ENCODE assay signal across 18 cellular contexts in the genomic region with DNA sequence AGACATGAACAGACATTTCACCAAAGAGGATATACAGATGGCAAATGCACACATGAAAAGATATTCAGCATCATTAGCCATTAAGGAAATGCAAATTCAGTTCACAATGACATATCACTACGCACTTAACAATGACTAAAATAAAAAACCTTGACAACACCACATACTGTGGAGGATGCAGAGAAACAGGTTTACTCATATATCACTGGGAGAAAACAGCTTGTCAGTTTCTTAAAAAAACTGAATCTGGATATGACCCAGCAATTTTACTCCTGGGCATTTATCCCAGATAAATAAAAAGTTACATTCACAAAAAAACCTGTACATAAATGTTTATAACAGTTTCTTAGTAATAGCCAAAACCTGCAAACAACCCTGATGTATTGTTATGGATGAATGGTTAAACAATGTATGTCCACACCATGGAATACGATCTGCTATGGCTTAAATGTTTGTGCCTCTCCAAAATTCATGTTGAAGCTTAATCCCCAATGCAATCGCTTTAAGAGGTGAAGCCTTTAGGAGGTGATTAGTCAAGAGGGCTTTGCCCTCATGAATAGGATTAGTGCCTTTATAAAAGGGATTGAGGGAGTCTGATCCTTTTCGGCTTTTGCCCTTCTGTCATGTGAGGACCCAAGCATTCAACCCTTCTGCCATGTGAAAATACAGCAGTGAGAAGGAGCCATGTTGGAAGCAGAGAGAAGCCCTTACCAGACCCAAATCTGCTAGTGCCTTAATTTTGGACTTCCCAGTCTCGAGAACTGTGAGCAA. TPM values are rescaled to one million over a fixed set of nuclear protein-coding genes. Genes with fewer than 3 reads are reported as not detected.
DNase-seq lines count a peak whose midpoint lies in the region; ATAC-seq and TF ChIP-seq lines count a peak whose summit lies in the region.
"Had no signal": no experiment of that assay in that cellular context is flagged by ENCODE, and none has a peak within 500 bp of the region (broad histone marks: within the 10 kb centered on the region; RNA-seq: fewer than 3 reads in every experiment).

No MANE protein-coding gene starts in this region.

- no peak overlapping the region for H2AFZ ChIP-seq in GM23338

- H3F3A ChIP-seq in GM23338 (replicated peaks; ENCODE audit: low read depth), result no peaks in the 10 kb centered on the region

- H4K20me1 ChIP-seq in GM23338 (replicated peaks; ENCODE audit: insufficient read depth), result no peaks in the 10 kb centered on the region

- H3K36me3 Mint-ChIP-seq in GM23338 (ENCODE audit: low read depth) (no peaks in the 10 kb centered on the region), immature natural killer cell (peaks cover 8 to 10% (median 8%) of the 10 kb centered on the region in 3 donors)
- H3K36me3 Mint-ChIP-seq: type B pancreatic cell had no signal

- H3K4me3 ChIP-seq in GM23338 (no peak overlapping the region), RWPE2 (ENCODE audit: severe bottlenecking) (no peak overlapping the region)
- H3K4me3 ChIP-seq: heart left ventricle, left ventricle myocardium inferior had no signal

- no peaks in the 10 kb centered on the region for H3K27me3 ChIP-seq in GM23338 (ENCODE audit: insufficient read depth)
- no peaks in the 10 kb centered on the region for H3K27me3 ChIP-seq in RWPE2 (ENCODE audit: insufficient read depth, poor library complexity, severe bottlenecking)
- H3K27me3 ChIP-seq: neutrophil had no signal

- H3K4me1 ChIP-seq in GM23338 (ENCODE audit: insufficient read depth) (no peaks in the 10 kb centered on the region), RWPE2 (ENCODE audit: insufficient read depth, poor library complexity, severe bottlenecking) (no peaks in the 10 kb centered on the region)
- H3K4me1 ChIP-seq: heart left ventricle, left ventricle myocardium inferior had no signal

- H3K4me3 Mint-ChIP-seq in GM23338, result no peak overlapping the region
- H3K4me3 Mint-ChIP-seq in immature natural killer cell, result no peak overlapping the region
- H3K4me3 Mint-ChIP-seq: type B pancreatic cell had no signal

- no peaks in the 10 kb centered on the region for H3K79me2 ChIP-seq in GM23338 (replicated peaks; ENCODE audit: insufficient read depth)

- DNase-seq in GM23338 (ENCODE audit: low spot score), result peak; percentile 5
- peak; percentile 95 for DNase-seq in NCI-H1694 (lab: John Stamatoyannopoulos, UW)
- no peak for DNase-seq in RWPE2 (ENCODE audit: low spot score)
- peak; percentile 7 for DNase-seq in iris pigment epithelial cell (ENCODE audit: low read depth)
- no peak for DNase-seq in KG1 (lab: John Stamatoyannopoulos, UW)
- no peak for DNase-seq in immature natural killer cell
- DNase-seq: activated CD4-positive, alpha-beta T cell treated with anti-CD3 and anti-CD28 coated beads for 4 hours; effector memory CD4-positive, alpha-beta T cell; heart left ventricle; left ventricle myocardium inferior; NCI-H146; NCI-H510A treated with DMSO at 0.1 percent for 48 hours; SIG-M5; stimulated activated CD4-positive, alpha-beta T cell treated with anti-CD3 and anti-CD28 coated beads, Interleukin-4, amount 100 ng/mL, for 4 hours had no signal

- H3K9me3 Mint-ChIP-seq in GM23338, result peaks cover 8% of the 10 kb centered on the region; the same call in 2 of the 3 replicates
- peaks cover 11 to 16% (median 15%) of the 10 kb centered on the region in 6 donors for H3K9me3 Mint-ChIP-seq in immature natural killer cell

- no peak overlapping the region for H3K27ac ChIP-seq in GM23338 (ENCODE audit: low read depth)
- no peak overlapping the region for H3K27ac ChIP-seq in RWPE2 (ENCODE audit: poor library complexity, severe bottlenecking)
- H3K27ac ChIP-seq: heart left ventricle, left ventricle myocardium inferior, neutrophil had no signal

- no peaks in the 10 kb centered on the region for H3K4me1 Mint-ChIP-seq in GM23338
- no peaks in the 10 kb centered on the region for H3K4me1 Mint-ChIP-seq in immature natural killer cell

- H3K4me2 ChIP-seq in GM23338, result no peak overlapping the region

- peaks cover 3% of the 10 kb centered on the region for H3K27me3 Mint-ChIP-seq in GM23338 (ENCODE audit: insufficient read depth, low read depth, poor library complexity)
- H3K27me3 Mint-ChIP-seq in immature natural killer cell (ENCODE audit: low read depth in 3 of 3), result peaks cover 0 to 12% (median 8%) of the 10 kb centered on the region in 3 donors
- H3K27me3 Mint-ChIP-seq: type B pancreatic cell had no signal

- TF ChIP-seq CTCF in GM23338 (conservative IDR thresholded peaks at IDR 0.05; ENCODE audit: low read depth in 2 of 2) (no peak), RWPE2 (IDR thresholded peaks at IDR 0.05; ENCODE audit: poor library complexity, severe bottlenecking) (no peak)

- H3K27ac Mint-ChIP-seq in GM23338 (no peak overlapping the region; the same call in 1 of the 2 replicates), immature natural killer cell (no peak overlapping the region)
- H3K27ac Mint-ChIP-seq: activated naive CD4-positive, alpha-beta T cell treated with anti-CD3 and anti-CD28 coated beads, Interleukin-2, amount 50 U/mL, for 72 hours; type B pancreatic cell had no signal

- no peaks in the 10 kb centered on the region for H3K36me3 ChIP-seq in GM23338 (ENCODE audit: insufficient read depth)
- H3K36me3 ChIP-seq in RWPE2 (ENCODE audit: low read depth), result no peaks in the 10 kb centered on the region
- H3K36me3 ChIP-seq: heart left ventricle, left ventricle myocardium inferior, neutrophil had no signal

- H3K9me2 ChIP-seq in GM23338 (ENCODE audit: insufficient read depth), result no peaks in the 10 kb centered on the region

- ATAC-seq in GM23338, result no peak
- 0 out of 3 replicates have a peak, but pooled peaks have one; percentile 44 for ATAC-seq in RWPE2 (ENCODE audit: low read depth)
- no peak for ATAC-seq in GM18502 (IDR thresholded peaks at IDR 0.05; ENCODE audit: poor library complexity, unreplicated experiment)
- ATAC-seq: activated naive CD4-positive, alpha-beta T cell treated with anti-CD3 and anti-CD28 coated beads, Interleukin-2, amount 50 U/mL, for 72 hours; heart left ventricle had no signal

- no peaks in the 10 kb centered on the region for H3K9me3 ChIP-seq in RWPE2 (ENCODE audit: severe bottlenecking)
- H3K9me3 ChIP-seq: neutrophil had no signal

TF ChIP-seq in GM23338, 12 proteins besides CTCF, POLR2A, EP300 and RAD21 (continues in another document):
- TF ChIP-seq ZNF462 (CRISPR knock-in tag; IDR thresholded peaks at IDR 0.05), result no peak

RNA-seq across cellular contexts. Expression of gene PPP4R3A, which starts 36.0 kb away (rescaled TPM):
- 105 and 128 TPM in 2 replicates for total RNA-seq in GM23338 (2014; rRNA removed; shearing (Covaris generic))
- 45.8 and 50.3 TPM in 2 replicates for polyA plus RNA-seq in GM23338 (2016; fragmentation: Nextera tagmentation; extraction: Ambion mirVana)
- 100 to 1,000 TPM in 1 of 3 donors, 10 to 100 TPM in 2; 39.4 to 113 (median 46.8) TPM for polyA plus RNA-seq in immature natural killer cell

Comparison
In these comparisons a context has a peak if more than half of its experiments do, and no peak if none do; other contexts are left out.
1. DNase-seq: peak in GM23338 (single experiment), NCI-H1694 (single experiment) and iris pigment epithelial cell (single experiment); none in RWPE2 (single experiment), KG1 (single experiment) and immature natural killer cell (0 of 3).